In the genomic region with DNA sequence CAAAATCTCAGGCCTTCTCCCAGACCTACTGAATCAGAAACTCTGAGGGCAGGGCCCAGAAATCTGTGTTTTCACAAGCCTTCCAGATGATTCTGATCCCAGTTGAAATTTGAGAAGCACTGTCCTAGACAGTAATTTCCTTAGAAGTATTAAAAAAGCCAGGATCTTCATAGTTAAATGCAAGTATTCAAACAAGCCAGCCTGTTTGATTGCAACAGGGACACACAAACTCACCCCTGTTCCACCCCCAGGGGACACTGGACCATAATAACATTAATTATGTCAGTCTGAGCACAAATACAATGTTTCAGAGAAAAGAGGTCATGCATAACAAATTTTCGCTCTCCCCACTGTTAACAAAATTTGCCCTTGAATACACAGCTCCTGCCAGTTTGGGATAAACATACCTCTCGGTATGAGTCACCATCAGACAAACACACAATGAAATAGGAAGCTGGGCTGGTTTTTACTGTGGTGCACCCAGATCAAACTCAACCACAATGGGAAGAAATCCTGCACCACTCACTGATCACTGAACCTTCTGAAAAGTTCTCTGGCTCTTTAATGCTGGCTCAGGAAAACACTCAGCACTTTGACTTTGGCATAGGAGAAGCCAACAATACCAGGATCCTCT, we compare ENCODE assay signal across 1 cellular context.
TF ChIP-seq lines count a peak whose summit lies in the region.

No MANE protein-coding gene starts in this region.

TF ChIP-seq in HepG2, 621 proteins besides CTCF, POLR2A, EP300 and RAD21 (continues in another document):
- TF ChIP-seq, protein P1, sequence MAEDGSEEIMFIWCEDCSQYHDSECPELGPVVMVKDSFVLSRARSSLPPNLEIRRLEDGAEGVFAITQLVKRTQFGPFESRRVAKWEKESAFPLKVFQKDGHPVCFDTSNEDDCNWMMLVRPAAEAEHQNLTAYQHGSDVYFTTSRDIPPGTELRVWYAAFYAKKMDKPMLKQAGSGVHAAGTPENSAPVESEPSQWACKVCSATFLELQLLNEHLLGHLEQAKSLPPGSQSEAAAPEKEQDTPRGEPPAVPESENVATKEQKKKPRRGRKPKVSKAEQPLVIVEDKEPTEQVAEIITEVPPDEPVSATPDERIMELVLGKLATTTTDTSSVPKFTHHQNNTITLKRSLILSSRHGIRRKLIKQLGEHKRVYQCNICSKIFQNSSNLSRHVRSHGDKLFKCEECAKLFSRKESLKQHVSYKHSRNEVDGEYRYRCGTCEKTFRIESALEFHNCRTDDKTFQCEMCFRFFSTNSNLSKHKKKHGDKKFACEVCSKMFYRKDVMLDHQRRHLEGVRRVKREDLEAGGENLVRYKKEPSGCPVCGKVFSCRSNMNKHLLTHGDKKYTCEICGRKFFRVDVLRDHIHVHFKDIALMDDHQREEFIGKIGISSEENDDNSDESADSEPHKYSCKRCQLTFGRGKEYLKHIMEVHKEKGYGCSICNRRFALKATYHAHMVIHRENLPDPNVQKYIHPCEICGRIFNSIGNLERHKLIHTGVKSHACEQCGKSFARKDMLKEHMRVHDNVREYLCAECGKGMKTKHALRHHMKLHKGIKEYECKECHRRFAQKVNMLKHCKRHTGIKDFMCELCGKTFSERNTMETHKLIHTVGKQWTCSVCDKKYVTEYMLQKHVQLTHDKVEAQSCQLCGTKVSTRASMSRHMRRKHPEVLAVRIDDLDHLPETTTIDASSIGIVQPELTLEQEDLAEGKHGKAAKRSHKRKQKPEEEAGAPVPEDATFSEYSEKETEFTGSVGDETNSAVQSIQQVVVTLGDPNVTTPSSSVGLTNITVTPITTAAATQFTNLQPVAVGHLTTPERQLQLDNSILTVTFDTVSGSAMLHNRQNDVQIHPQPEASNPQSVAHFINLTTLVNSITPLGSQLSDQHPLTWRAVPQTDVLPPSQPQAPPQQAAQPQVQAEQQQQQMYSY (CRISPR knock-in tag; IDR thresholded peaks at IDR 0.05) = no peak
- TF ChIP-seq KLF16 (CRISPR knock-in tag; IDR thresholded peaks at IDR 0.05) (peak in 1 of 2 experiments; percentile 62; a peak in 1 of 4 replicates), MYNN (CRISPR knock-in tag; IDR thresholded peaks at IDR 0.05; ENCODE audit: low read depth) (no peak), ZNF547 (CRISPR knock-in tag; IDR thresholded peaks at IDR 0.05) (0 out of 2 replicates have a peak, but pooled peaks have one; percentile 22), TBX2 (CRISPR knock-in tag; IDR thresholded peaks at IDR 0.05; ENCODE audit: borderline replicate concordance) (peak; percentile 63; the same call in 1 of the 2 replicates), HOXD1 (CRISPR knock-in tag; IDR thresholded peaks at IDR 0.05) (0 out of 2 replicates have a peak, but pooled peaks have one; percentile 28), HDAC1 (CRISPR knock-in tag; IDR thresholded peaks at IDR 0.05) (0 out of 2 replicates have a peak, but pooled peaks have one; percentile 19)
- TF ChIP-seq, protein P2, sequence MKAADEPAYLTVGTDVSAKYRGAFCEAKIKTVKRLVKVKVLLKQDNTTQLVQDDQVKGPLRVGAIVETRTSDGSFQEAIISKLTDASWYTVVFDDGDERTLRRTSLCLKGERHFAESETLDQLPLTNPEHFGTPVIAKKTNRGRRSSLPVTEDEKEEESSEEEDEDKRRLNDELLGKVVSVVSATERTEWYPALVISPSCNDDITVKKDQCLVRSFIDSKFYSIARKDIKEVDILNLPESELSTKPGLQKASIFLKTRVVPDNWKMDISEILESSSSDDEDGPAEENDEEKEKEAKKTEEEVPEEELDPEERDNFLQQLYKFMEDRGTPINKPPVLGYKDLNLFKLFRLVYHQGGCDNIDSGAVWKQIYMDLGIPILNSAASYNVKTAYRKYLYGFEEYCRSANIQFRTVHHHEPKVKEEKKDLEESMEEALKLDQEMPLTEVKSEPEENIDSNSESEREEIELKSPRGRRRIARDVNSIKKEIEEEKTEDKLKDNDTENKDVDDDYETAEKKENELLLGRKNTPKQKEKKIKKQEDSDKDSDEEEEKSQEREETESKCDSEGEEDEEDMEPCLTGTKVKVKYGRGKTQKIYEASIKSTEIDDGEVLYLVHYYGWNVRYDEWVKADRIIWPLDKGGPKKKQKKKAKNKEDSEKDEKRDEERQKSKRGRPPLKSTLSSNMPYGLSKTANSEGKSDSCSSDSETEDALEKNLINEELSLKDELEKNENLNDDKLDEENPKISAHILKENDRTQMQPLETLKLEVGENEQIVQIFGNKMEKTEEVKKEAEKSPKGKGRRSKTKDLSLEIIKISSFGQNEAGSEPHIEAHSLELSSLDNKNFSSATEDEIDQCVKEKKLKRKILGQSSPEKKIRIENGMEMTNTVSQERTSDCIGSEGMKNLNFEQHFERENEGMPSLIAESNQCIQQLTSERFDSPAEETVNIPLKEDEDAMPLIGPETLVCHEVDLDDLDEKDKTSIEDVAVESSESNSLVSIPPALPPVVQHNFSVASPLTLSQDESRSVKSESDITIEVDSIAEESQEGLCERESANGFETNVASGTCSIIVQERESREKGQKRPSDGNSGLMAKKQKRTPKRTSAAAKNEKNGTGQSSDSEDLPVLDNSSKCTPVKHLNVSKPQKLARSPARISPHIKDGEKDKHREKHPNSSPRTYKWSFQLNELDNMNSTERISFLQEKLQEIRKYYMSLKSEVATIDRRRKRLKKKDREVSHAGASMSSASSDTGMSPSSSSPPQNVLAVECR (CRISPR knock-in tag; IDR thresholded peaks at IDR 0.05; ENCODE audit: borderline replicate concordance) = no peak; the same call in 1 of the 2 replicates
- TF ChIP-seq, protein P3, sequence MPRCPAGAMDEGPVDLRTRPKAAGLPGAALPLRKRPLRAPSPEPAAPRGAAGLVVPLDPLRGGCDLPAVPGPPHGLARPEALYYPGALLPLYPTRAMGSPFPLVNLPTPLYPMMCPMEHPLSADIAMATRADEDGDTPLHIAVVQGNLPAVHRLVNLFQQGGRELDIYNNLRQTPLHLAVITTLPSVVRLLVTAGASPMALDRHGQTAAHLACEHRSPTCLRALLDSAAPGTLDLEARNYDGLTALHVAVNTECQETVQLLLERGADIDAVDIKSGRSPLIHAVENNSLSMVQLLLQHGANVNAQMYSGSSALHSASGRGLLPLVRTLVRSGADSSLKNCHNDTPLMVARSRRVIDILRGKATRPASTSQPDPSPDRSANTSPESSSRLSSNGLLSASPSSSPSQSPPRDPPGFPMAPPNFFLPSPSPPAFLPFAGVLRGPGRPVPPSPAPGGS (CRISPR knock-in tag; IDR thresholded peaks at IDR 0.05) = no peak
- TF ChIP-seq, protein P4, sequence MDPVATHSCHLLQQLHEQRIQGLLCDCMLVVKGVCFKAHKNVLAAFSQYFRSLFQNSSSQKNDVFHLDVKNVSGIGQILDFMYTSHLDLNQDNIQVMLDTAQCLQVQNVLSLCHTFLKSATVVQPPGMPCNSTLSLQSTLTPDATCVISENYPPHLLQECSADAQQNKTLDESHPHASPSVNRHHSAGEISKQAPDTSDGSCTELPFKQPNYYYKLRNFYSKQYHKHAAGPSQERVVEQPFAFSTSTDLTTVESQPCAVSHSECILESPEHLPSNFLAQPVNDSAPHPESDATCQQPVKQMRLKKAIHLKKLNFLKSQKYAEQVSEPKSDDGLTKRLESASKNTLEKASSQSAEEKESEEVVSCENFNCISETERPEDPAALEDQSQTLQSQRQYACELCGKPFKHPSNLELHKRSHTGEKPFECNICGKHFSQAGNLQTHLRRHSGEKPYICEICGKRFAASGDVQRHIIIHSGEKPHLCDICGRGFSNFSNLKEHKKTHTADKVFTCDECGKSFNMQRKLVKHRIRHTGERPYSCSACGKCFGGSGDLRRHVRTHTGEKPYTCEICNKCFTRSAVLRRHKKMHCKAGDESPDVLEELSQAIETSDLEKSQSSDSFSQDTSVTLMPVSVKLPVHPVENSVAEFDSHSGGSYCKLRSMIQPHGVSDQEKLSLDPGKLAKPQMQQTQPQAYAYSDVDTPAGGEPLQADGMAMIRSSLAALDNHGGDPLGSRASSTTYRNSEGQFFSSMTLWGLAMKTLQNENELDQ (CRISPR knock-in tag; IDR thresholded peaks at IDR 0.05; ENCODE audit: borderline replicate concordance) = no peak
- TF ChIP-seq, protein P5, sequence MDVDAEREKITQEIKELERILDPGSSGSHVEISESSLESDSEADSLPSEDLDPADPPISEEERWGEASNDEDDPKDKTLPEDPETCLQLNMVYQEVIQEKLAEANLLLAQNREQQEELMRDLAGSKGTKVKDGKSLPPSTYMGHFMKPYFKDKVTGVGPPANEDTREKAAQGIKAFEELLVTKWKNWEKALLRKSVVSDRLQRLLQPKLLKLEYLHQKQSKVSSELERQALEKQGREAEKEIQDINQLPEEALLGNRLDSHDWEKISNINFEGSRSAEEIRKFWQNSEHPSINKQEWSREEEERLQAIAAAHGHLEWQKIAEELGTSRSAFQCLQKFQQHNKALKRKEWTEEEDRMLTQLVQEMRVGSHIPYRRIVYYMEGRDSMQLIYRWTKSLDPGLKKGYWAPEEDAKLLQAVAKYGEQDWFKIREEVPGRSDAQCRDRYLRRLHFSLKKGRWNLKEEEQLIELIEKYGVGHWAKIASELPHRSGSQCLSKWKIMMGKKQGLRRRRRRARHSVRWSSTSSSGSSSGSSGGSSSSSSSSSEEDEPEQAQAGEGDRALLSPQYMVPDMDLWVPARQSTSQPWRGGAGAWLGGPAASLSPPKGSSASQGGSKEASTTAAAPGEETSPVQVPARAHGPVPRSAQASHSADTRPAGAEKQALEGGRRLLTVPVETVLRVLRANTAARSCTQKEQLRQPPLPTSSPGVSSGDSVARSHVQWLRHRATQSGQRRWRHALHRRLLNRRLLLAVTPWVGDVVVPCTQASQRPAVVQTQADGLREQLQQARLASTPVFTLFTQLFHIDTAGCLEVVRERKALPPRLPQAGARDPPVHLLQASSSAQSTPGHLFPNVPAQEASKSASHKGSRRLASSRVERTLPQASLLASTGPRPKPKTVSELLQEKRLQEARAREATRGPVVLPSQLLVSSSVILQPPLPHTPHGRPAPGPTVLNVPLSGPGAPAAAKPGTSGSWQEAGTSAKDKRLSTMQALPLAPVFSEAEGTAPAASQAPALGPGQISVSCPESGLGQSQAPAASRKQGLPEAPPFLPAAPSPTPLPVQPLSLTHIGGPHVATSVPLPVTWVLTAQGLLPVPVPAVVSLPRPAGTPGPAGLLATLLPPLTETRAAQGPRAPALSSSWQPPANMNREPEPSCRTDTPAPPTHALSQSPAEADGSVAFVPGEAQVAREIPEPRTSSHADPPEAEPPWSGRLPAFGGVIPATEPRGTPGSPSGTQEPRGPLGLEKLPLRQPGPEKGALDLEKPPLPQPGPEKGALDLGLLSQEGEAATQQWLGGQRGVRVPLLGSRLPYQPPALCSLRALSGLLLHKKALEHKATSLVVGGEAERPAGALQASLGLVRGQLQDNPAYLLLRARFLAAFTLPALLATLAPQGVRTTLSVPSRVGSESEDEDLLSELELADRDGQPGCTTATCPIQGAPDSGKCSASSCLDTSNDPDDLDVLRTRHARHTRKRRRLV (CRISPR knock-in tag; IDR thresholded peaks at IDR 0.05) = no peak
- TF ChIP-seq, protein P6, sequence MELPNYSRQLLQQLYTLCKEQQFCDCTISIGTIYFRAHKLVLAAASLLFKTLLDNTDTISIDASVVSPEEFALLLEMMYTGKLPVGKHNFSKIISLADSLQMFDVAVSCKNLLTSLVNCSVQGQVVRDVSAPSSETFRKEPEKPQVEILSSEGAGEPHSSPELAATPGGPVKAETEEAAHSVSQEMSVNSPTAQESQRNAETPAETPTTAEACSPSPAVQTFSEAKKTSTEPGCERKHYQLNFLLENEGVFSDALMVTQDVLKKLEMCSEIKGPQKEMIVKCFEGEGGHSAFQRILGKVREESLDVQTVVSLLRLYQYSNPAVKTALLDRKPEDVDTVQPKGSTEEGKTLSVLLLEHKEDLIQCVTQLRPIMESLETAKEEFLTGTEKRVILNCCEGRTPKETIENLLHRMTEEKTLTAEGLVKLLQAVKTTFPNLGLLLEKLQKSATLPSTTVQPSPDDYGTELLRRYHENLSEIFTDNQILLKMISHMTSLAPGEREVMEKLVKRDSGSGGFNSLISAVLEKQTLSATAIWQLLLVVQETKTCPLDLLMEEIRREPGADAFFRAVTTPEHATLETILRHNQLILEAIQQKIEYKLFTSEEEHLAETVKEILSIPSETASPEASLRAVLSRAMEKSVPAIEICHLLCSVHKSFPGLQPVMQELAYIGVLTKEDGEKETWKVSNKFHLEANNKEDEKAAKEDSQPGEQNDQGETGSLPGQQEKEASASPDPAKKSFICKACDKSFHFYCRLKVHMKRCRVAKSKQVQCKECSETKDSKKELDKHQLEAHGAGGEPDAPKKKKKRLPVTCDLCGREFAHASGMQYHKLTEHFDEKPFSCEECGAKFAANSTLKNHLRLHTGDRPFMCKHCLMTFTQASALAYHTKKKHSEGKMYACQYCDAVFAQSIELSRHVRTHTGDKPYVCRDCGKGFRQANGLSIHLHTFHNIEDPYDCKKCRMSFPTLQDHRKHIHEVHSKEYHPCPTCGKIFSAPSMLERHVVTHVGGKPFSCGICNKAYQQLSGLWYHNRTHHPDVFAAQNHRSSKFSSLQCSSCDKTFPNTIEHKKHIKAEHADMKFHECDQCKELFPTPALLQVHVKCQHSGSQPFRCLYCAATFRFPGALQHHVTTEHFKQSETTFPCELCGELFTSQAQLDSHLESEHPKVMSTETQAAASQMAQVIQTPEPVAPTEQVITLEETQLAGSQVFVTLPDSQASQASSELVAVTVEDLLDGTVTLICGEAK (IDR thresholded peaks at IDR 0.05) = no peak
- TF ChIP-seq, protein P6 (CRISPR knock-in tag; IDR thresholded peaks at IDR 0.05) = no peak
